ENCODE assay signal across 17 cellular contexts in genomic region chr2:148909114-148909513, GRCh38. TPM values are rescaled to one million over a fixed set of nuclear protein-coding genes. Genes with fewer than 3 reads are reported as not detected.
DNase-seq lines count a peak whose midpoint lies in the region; ATAC-seq and TF ChIP-seq lines count a peak whose summit lies in the region.
"Had no signal": no experiment of that assay in that cellular context is flagged by ENCODE, and none has a peak within 500 bp of the region (broad histone marks: within the 10 kb centered on the region; RNA-seq: fewer than 3 reads in every experiment).

No MANE protein-coding gene starts in this region.

- no peak for TF ChIP-seq CTCF in HEK293 (tag by site-specific recombination; IDR thresholded peaks at IDR 0.05)

- no peak overlapping the region for H3K4me3 ChIP-seq in HEK293 (ENCODE audit: low read depth, low read length)
- H3K4me3 ChIP-seq: BLaER1 had no signal

- H3K9me3 ChIP-seq in HEK293 (ENCODE audit: control insufficient read depth, insufficient read depth, low read depth, low read length), result no peaks in the 10 kb centered on the region

- POLR2A ChIA-PET in HEK293 (lab: Yijun Ruan, JAX), result no interaction called here

- H3K27ac ChIP-seq in HEK293 (ENCODE audit: extremely low read depth, low read depth, low read length), result no peak overlapping the region
- H3K27ac ChIP-seq: BLaER1 had no signal

- peak; percentile 13 for DNase-seq in Caki2 (ENCODE audit: low read depth)
- DNase-seq in SK-MEL-5 (ENCODE audit: low read depth, low spot score), result peak; percentile 24
- peak; percentile 72 for DNase-seq in kidney tubule cell (ENCODE audit: low spot score)
- no peak for DNase-seq in activated effector memory CD4-positive, alpha-beta T cell treated with anti-CD3 and anti-CD28 coated beads, Interleukin-2, amount 50 U/mL, for 16 hours
- DNase-seq in mucosa of gallbladder (ENCODE audit: low spot score), result no peak
- no peak for DNase-seq in activated gamma-delta T cell (lab: John Stamatoyannopoulos, UW)
- DNase-seq: activated CD4-positive, alpha-beta T cell treated with anti-CD3 and anti-CD28 coated beads, Interleukin-2, amount 10 ng/mL, durations not matched to agents 24 days and 14 days; activated T-cell treated with anti-CD3 and anti-CD28 coated beads, Interleukin-2, amount 50 U/mL, for 48 hours; GF-D8; islet precursor cell; naive B cell; NCI-H526 treated with DMSO at 0.1 percent for 48 hours; stimulated activated CD4-positive, alpha-beta T cell treated with anti-CD3 and anti-CD28 coated beads, Interleukin-4, amount 100 ng/mL, for 24 hours had no signal

- CTCF ChIA-PET in HEK293 (lab: Yijun Ruan, JAX), result interaction anchor here (1.0 kb wide), 1 partner anchor 20 kb away, joined by 3 read pairs; no protein-coding TSS in a partner anchor

- no peaks in the 10 kb centered on the region for H3K36me3 ChIP-seq in HEK293 (ENCODE audit: control insufficient read depth in 2 of 2, insufficient read depth in 1 of 2, low read length in 2 of 2)
- H3K36me3 ChIP-seq: BLaER1 had no signal

- H3K4me1 ChIP-seq in HEK293 (ENCODE audit: control insufficient read depth, insufficient read depth, low read length), result no peaks in the 10 kb centered on the region

- in situ Hi-C loops in Caki2 (cut with HindIII; ENCODE audit: low pct_unique_long_range_greater_than_20kb, low sequenced_read_pairs), result no loop called here
- in situ Hi-C loops in SK-MEL-5 (cut with HindIII; ENCODE audit: low pct_unique_long_range_greater_than_20kb, low sequenced_read_pairs), result no loop called here

- no peak for ATAC-seq in GM19397 (IDR thresholded peaks at IDR 0.05; ENCODE audit: unreplicated experiment)
- ATAC-seq: stimulated activated effector memory CD8-positive, alpha-beta T cell treated with anti-CD3 and anti-CD28 coated beads, Interleukin-12 subunit alpha, Interleukin-12 subunit beta, amount 100 ng/mL, for 72 hours had no signal

TF ChIP-seq in HEK293, 187 proteins besides CTCF, POLR2A, EP300 and RAD21:
- TF ChIP-seq PRDM2 (tag by site-specific recombination; IDR thresholded peaks at IDR 0.05; ENCODE audit: borderline replicate concordance), result no peak
- TF ChIP-seq ZNF140 (tag by site-specific recombination; IDR thresholded peaks at IDR 0.05), result no peak
- TF ChIP-seq BCL11A (tag by site-specific recombination; IDR thresholded peaks at IDR 0.05; ENCODE audit: low read depth), result no peak
- 0 out of 2 replicates have a peak, but pooled peaks have one; percentile 31 for TF ChIP-seq FEZF1 (tag by site-specific recombination; IDR thresholded peaks at IDR 0.05)
- TF ChIP-seq ZNF121 (tag by site-specific recombination; IDR thresholded peaks at IDR 0.05), result no peak
TF ChIP-seq in HEK293: peak in this region for 1.

RNA-seq across cellular contexts. Expression of gene KIF5C, which starts 34.1 kb away (rescaled TPM):
- not detected in 2 replicates for total RNA-seq in Caki2 (2014; rRNA removed; shearing (Covaris generic); ENCODE audit: low replicate concordance)
- 1.3 and 1.4 TPM in 2 replicates for total RNA-seq in SK-MEL-5 (2014; rRNA removed; shearing (Covaris generic))
- polyA plus RNA-seq in SK-MEL-5 (2015; cell fraction: cytosol; rRNA removed), result 0.86 and 1.3 TPM in 2 replicates
- 0.34 and 2.4 TPM in 2 replicates for polyA plus RNA-seq in SK-MEL-5 (2015; cell fraction: nucleus; rRNA removed)
- 3.5 TPM for total RNA-seq in mucosa of gallbladder

Comparison
In these comparisons a context has a peak if more than half of its experiments do, and no peak if none do; other contexts are left out.
1. DNase-seq: peak in Caki2 (single experiment), SK-MEL-5 (single experiment) and kidney tubule cell (single experiment); none in activated effector memory CD4-positive, alpha-beta T cell treated with anti-CD3 and anti-CD28 coated beads, Interleukin-2, amount 50 U/mL, for 16 hours (single experiment), mucosa of gallbladder (single experiment) and activated gamma-delta T cell (single experiment).